In the genomic region with DNA sequence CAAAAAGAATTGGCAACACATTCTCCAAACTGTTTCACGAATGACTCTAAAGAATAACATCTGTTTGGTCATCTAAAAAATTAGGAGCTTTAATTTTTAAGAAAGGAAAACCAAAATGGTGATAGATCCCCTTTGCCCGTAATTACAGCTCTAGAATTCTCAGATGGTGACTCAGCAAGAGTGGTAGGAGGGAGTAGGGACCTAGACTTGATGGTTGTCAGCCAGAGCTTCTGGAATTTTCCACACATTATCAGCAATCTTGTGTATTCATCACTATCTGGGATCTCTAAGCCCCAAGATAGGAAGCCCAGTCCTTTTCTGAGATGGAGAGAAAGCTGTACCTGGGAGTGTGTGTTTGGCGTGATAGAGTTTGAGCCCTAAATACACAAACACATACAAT, we compare ENCODE assay signal across 17 cellular contexts.
DNase-seq lines count a peak whose midpoint lies in the region; FAIRE-seq and TF ChIP-seq lines count a peak whose summit lies in the region.
"Had no signal": no experiment of that assay in that cellular context is flagged by ENCODE, and none has a peak within 500 bp of the region (broad histone marks: within the 10 kb centered on the region; RNA-seq: fewer than 3 reads in every experiment).

No MANE protein-coding gene starts in this region.

- TF ChIP-seq CTCF in osteoblast (IDR thresholded peaks at IDR 0.05; ENCODE audit: extremely low read depth, low read depth, low read length), result no peak

- no peaks in the 10 kb centered on the region for H4K20me1 ChIP-seq in osteoblast (ENCODE audit: insufficient read depth, low read length)
- H4K20me1 ChIP-seq: BLaER1 treated with 17β-estradiol and CSF1 and Interleukin-3, amounts not matched to agents 10 nM and 100 nM had no signal

- H3K27ac ChIP-seq in osteoblast (ENCODE audit: low read depth, low read length), result peak overlapping the region; percentile 82
- H3K27ac ChIP-seq: KMS-11, thoracic aorta had no signal

- H3K4me2 ChIP-seq in osteoblast (ENCODE audit: insufficient read depth, low read length), result no peak overlapping the region
- H3K4me2 ChIP-seq: BLaER1 treated with 17β-estradiol and CSF1 and Interleukin-3, amounts not matched to agents 10 nM and 100 nM; KMS-11 had no signal

- no peak for TF ChIP-seq POLR2A in erythroblast (IDR thresholded peaks at IDR 0.05; ENCODE audit: low read length)

- H2AFZ ChIP-seq in osteoblast (ENCODE audit: low read length), result no peak overlapping the region

- DNase-seq in Daoy (ENCODE audit: low read depth) (peak; percentile 11), RCC 7860 (ENCODE audit: low spot score) (peak; percentile 9), erythroblast (lab: John Stamatoyannopoulos, UW) (peak; percentile 4 to 37), osteoblast (ENCODE audit: insufficient read length, low spot score, missing footprints) (peak; percentile 50), HAP-1 (ENCODE audit: low spot score in 2 of 2) (no peak), NCI-H510A (lab: John Stamatoyannopoulos, UW) (no peak), HUDEP-2 (lab: John Stamatoyannopoulos, UW; ENCODE audit: unreplicated experiment in 76 of 76) (no peak), NK-92 (lab: John Stamatoyannopoulos, UW; ENCODE audit: unreplicated experiment) (no peak)
- DNase-seq: DMS 273 treated with DMSO at 0.1 percent for 48 hours; effector memory CD4-positive, alpha-beta T cell; left ventricle myocardium superior; NCI-H1105; stimulated activated CD4-positive, alpha-beta T cell treated with anti-CD3 and anti-CD28 coated beads, Interleukin-4, amount 100 ng/mL, for 4 hours; stimulated activated CD8-positive, alpha-beta memory T cell treated with anti-CD3 and anti-CD28 coated beads, Interleukin-4, amount 100 ng/mL, for 48 hours had no signal

- peaks cover 3% of the 10 kb centered on the region for H3K36me3 ChIP-seq in osteoblast (ENCODE audit: insufficient read depth, low read length)
- H3K36me3 ChIP-seq in HAP-1 (replicated peaks), result peaks cover 4% of the 10 kb centered on the region; the same call in 1 of the 2 replicates
- H3K36me3 ChIP-seq: thoracic aorta had no signal

- H3K79me2 ChIP-seq in osteoblast (ENCODE audit: insufficient read depth, low read length), result no peaks in the 10 kb centered on the region

- in situ Hi-C loops in HAP-1 (cut with MboI; ENCODE audit: low sequenced_read_pairs), result no loop called here

- no peaks in the 10 kb centered on the region for H3K4me1 ChIP-seq in osteoblast (ENCODE audit: insufficient read depth, low read length)
- no peaks in the 10 kb centered on the region for H3K4me1 ChIP-seq in HAP-1
- H3K4me1 ChIP-seq: BLaER1 treated with 17β-estradiol and CSF1 and Interleukin-3, amounts not matched to agents 10 nM and 100 nM had no signal

- H3K27me3 ChIP-seq in osteoblast (ENCODE audit: insufficient read depth, low read length) (peaks cover 3% of the 10 kb centered on the region), HAP-1 (ENCODE audit: low read depth) (no peaks in the 10 kb centered on the region)
- H3K27me3 ChIP-seq: BLaER1 treated with 17β-estradiol and CSF1 and Interleukin-3, amounts not matched to agents 10 nM and 100 nM had no signal

- no peak for FAIRE-seq in RCC 7860 (lab: Jason Lieb, UNC)

- H3K4me3 ChIP-seq in osteoblast (ENCODE audit: insufficient read depth, low read length), result no peak overlapping the region
- no peak overlapping the region for H3K4me3 ChIP-seq in HAP-1
- H3K4me3 ChIP-seq: BLaER1 treated with 17β-estradiol and CSF1 and Interleukin-3, amounts not matched to agents 10 nM and 100 nM; thoracic aorta had no signal

- H3K9me3 ChIP-seq in osteoblast (ENCODE audit: low read depth, low read length), result no peaks in the 10 kb centered on the region
- no peaks in the 10 kb centered on the region for H3K9me3 ChIP-seq in HAP-1
- H3K9me3 ChIP-seq: BLaER1 treated with 17β-estradiol and CSF1 and Interleukin-3, amounts not matched to agents 10 nM and 100 nM; thoracic aorta had no signal

Comparison
In these comparisons a context has a peak if more than half of its experiments do, and no peak if none do; other contexts are left out.
1. DNase-seq: peak in Daoy (single experiment), RCC 7860 (single experiment), erythroblast (2 of 2) and osteoblast (single experiment); none in HAP-1 (0 of 2), NCI-H510A (single experiment), HUDEP-2 (0 of 76) and NK-92 (single experiment).